Comparison of ENCODE assay signal across 11 cellular contexts in the genomic region with DNA sequence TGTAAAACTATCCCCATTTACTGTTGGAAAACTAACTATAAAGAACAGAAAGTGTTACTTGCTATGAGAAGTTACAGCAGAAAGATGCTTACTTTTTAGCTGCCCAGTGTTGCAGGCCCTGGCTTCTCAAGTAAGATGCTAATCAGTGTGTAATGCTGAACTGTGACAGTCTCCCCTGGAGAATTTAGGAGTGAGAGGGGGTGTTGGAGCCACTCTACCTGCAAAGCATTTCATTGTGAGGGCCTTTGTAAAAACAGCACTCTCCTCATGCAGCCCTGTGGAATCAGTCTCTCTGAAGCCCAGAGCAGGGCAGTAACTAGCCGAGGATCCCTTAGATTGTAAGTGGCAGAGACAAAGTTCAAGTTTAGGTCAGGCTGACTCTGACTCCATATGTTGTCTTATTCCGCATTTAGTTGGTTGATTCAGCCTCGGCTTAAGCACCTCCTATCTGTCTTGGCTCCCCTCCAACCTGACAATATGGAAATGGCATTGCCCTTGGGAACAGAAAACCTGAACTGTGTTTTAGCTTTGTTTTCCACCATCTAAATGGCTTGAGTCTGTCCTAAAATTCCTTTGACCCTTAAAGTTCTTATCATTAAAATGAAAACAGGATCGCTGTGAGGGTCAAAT.
DNase-seq lines count a peak whose midpoint lies in the region; ATAC-seq and TF ChIP-seq lines count a peak whose summit lies in the region.
"Had no signal": no experiment of that assay in that cellular context is flagged by ENCODE, and none has a peak within 500 bp of the region (broad histone marks: within the 10 kb centered on the region; RNA-seq: fewer than 3 reads in every experiment).

No MANE protein-coding gene starts in this region.

- no peaks in the 10 kb centered on the region for H3K27me3 Mint-ChIP-seq in activated CD8-positive, alpha-beta memory T cell treated with anti-CD3 and anti-CD28 coated beads, Interleukin-2, amount 10 ng/mL, durations not matched to agents 7 days and 5 days

- peak overlapping the region; percentile 21 for H3K27ac ChIP-seq in epithelial cell of prostate
- H3K27ac ChIP-seq: ascending aorta, C4-2B had no signal

- CTCF ChIA-PET in activated CD8-positive, alpha-beta memory T cell treated with anti-CD3 and anti-CD28 coated beads, Interleukin-2, amount 10 ng/mL, durations not matched to agents 7 days and 5 days (lab: Charles Lee): interaction anchor here (1.0 to 3.7 kb wide), 6 partner anchors 8 to 375 kb away, joined by 3 to 23 read pairs (median 6); no protein-coding TSS in a partner anchor

- H3K36me3 Mint-ChIP-seq in activated CD8-positive, alpha-beta memory T cell treated with anti-CD3 and anti-CD28 coated beads, Interleukin-2, amount 10 ng/mL, durations not matched to agents 7 days and 5 days: peaks cover 81% of the 10 kb centered on the region

- H3K9me3 Mint-ChIP-seq in activated CD8-positive, alpha-beta memory T cell treated with anti-CD3 and anti-CD28 coated beads, Interleukin-2, amount 10 ng/mL, durations not matched to agents 7 days and 5 days (ENCODE audit: low read depth): peaks cover 2% of the 10 kb centered on the region
- H3K9me3 Mint-ChIP-seq: neural crest cell had no signal

- no peak overlapping the region for H3K27ac Mint-ChIP-seq in activated CD8-positive, alpha-beta memory T cell treated with anti-CD3 and anti-CD28 coated beads, Interleukin-2, amount 10 ng/mL, durations not matched to agents 7 days and 5 days

- no peak overlapping the region for H3K4me3 ChIP-seq in retinal pigment epithelial cell (ENCODE audit: low read length)
- H3K4me3 ChIP-seq: ascending aorta had no signal

- ATAC-seq in activated CD8-positive, alpha-beta memory T cell treated with anti-CD3 and anti-CD28 coated beads, Interleukin-2, amount 10 ng/mL, durations not matched to agents 7 days and 5 days: no peak
- ATAC-seq in HG02970 (IDR thresholded peaks at IDR 0.05; ENCODE audit: low FRiP score, unreplicated experiment) (no peak), HG02678 (IDR thresholded peaks at IDR 0.05; ENCODE audit: unreplicated experiment) (no peak), GM18502 (IDR thresholded peaks at IDR 0.05; ENCODE audit: poor library complexity, unreplicated experiment) (no peak)

- H3K4me1 Mint-ChIP-seq in activated CD8-positive, alpha-beta memory T cell treated with anti-CD3 and anti-CD28 coated beads, Interleukin-2, amount 10 ng/mL, durations not matched to agents 7 days and 5 days: peaks cover 65% of the 10 kb centered on the region
- H3K4me1 Mint-ChIP-seq: neural crest cell had no signal

- DNase-seq in activated CD8-positive, alpha-beta memory T cell treated with anti-CD3 and anti-CD28 coated beads for 24 hours: peak; percentile 51
- DNase-seq in activated CD8-positive, alpha-beta memory T cell treated with anti-CD3 and anti-CD28 coated beads, Interleukin-2, amount 10 ng/mL, durations not matched to agents 7 days and 5 days: no peak
- DNase-seq in RPMI8226 (peak; percentile 22), epithelial cell of prostate (ENCODE audit: low read depth, low spot score) (peak; percentile 45), retinal pigment epithelial cell (ENCODE audit: low read depth) (peak; percentile 46)

- no peak overlapping the region for H3K4me3 Mint-ChIP-seq in activated CD8-positive, alpha-beta memory T cell treated with anti-CD3 and anti-CD28 coated beads, Interleukin-2, amount 10 ng/mL, durations not matched to agents 7 days and 5 days
- H3K4me3 Mint-ChIP-seq: neural crest cell had no signal

- no peak for TF ChIP-seq CTCF in retinal pigment epithelial cell (conservative IDR thresholded peaks at IDR 0.05; ENCODE audit: low read depth, low read length)
